Comparison of ENCODE assay signal across 9 cellular contexts in the genomic region with DNA sequence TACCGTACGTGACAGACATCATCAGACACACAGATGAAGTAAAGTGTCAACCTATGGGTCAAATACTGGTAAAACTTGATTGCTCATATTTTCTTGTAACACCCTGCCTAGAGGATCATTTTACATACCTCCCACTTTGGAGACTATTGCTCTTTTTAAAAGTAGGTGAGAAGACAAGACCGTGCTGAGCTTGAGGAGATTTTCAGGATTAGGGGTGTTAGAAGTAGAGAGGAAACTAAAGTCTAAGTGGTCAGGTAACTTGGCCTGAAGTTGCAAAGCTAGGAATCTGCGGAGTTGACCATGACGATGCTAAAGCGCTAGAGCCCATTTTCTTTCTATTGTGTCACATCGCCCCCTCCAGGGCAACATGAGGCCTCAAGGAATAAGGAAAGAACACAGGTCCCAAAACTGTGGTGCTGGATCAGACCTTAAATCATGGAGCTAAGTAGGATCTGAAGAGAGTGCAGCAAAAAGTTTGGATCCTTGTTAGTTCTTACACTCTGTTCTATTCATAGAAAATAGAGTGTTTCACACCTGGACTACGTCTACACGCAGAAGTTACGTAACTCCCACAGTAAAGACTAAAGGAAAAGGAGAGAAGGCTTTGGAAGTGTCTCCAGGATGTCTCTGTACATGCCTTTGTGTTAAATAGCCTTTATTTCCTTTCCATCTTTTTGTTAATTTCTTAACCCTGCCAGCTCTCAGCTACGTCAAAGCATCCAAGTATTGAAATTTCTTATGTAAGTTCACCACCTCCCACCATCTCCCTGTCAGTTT. TPM values are rescaled to one million over a fixed set of nuclear protein-coding genes. Genes with fewer than 3 reads are reported as not detected.
DNase-seq lines count a peak whose midpoint lies in the region; ATAC-seq and TF ChIP-seq lines count a peak whose summit lies in the region.
"Had no signal": no experiment of that assay in that cellular context is flagged by ENCODE, and none has a peak within 500 bp of the region (broad histone marks: within the 10 kb centered on the region; RNA-seq: fewer than 3 reads in every experiment).

No MANE protein-coding gene starts in this region.

- 82% methylated on average over 11 of the region's 11 CpGs for WGBS in GM23248 (ENCODE audit: low coverage in 1 of 2, low lambda C conversion rate in 2 of 2, missing lambda C conversion rate in 2 of 2), 2 experiments

- TF ChIP-seq CTCF in CD4-positive, alpha-beta T cell (IDR thresholded peaks at IDR 0.05): peak; percentile 26
- peak; percentile 88 for TF ChIP-seq CTCF in Panc1 (IDR thresholded peaks at IDR 0.05)
- peak; percentile 73 for TF ChIP-seq CTCF in lower lobe of right lung (IDR thresholded peaks at IDR 0.05)
- TF ChIP-seq CTCF in tibial artery (IDR thresholded peaks at IDR 0.05): peak; percentile 66 to 79

- DNase-seq in CD4-positive, alpha-beta T cell: peak in 2 of 10 experiments; percentile 7 to 8
- DNase-seq in GM23248 (peak; percentile 57), Panc1 (ENCODE audit: low read depth, low spot score) (peak; percentile 67), dermis microvascular lymphatic vessel endothelial cell (ENCODE audit: low read depth in 2 of 2) (peak; percentile 58 to 82), lower lobe of right lung (peak; percentile 57), tibial artery (peak; percentile 53 to 71), H4 (ENCODE audit: low spot score) (no peak)
- no peak for DNase-seq in activated CD8-positive, alpha-beta memory T cell treated with anti-CD3 and anti-CD28 coated beads, Interleukin-2, amount 50 U/mL, for 48 hours

- no peak overlapping the region for H2AFZ ChIP-seq in GM23248

- H3K9me2 ChIP-seq in GM23248 (ENCODE audit: insufficient read depth): no peaks in the 10 kb centered on the region

- no peak overlapping the region for H3K27ac Mint-ChIP-seq in CD4-positive, alpha-beta T cell
- H3K27ac Mint-ChIP-seq: T-cell had no signal

- no peaks in the 10 kb centered on the region for H3F3A ChIP-seq in GM23248 (ENCODE audit: insufficient read depth)

- H3K27ac ChIP-seq in CD4-positive, alpha-beta T cell (ENCODE audit: low read depth, low read length): no peak overlapping the region
- H3K27ac ChIP-seq in GM23248 (no peak overlapping the region), Panc1 (ENCODE audit: low read length) (peak overlapping the region; percentile 49), lower lobe of right lung (no peak overlapping the region), tibial artery (no peak overlapping the region)

- POLR2A ChIA-PET in CD4-positive, alpha-beta T cell (lab: Charles Lee): interaction anchor here (0.6 kb wide), 1 partner anchor 9 kb away, joined by 3 read pairs; no protein-coding TSS in a partner anchor
- POLR2A ChIA-PET in Panc1 (lab: Charles Lee): interaction anchor here (0.6 kb wide), 1 partner anchor 174 kb away, joined by 3 read pairs; no protein-coding TSS in a partner anchor

- H4K20me1 ChIP-seq in GM23248 (ENCODE audit: insufficient read depth): no peaks in the 10 kb centered on the region

- H3K36me3 Mint-ChIP-seq in CD4-positive, alpha-beta T cell (ENCODE audit: low read depth): peaks cover 3% of the 10 kb centered on the region

- no peaks in the 10 kb centered on the region for H3K9me3 Mint-ChIP-seq in CD4-positive, alpha-beta T cell
- H3K9me3 Mint-ChIP-seq: T-cell had no signal

- H3K4me1 Mint-ChIP-seq in CD4-positive, alpha-beta T cell (ENCODE audit: low read depth): peaks cover 32% of the 10 kb centered on the region

- no peak overlapping the region for H3K4me2 ChIP-seq in GM23248 (ENCODE audit: unreplicated experiment)

- H3K79me2 ChIP-seq in GM23248 (ENCODE audit: insufficient read depth): no peaks in the 10 kb centered on the region

- no peaks in the 10 kb centered on the region for H3K9me3 ChIP-seq in CD4-positive, alpha-beta T cell (ENCODE audit: control insufficient read depth, low read length)
- H3K9me3 ChIP-seq in GM23248 (ENCODE audit: low read depth) (no peaks in the 10 kb centered on the region), Panc1 (ENCODE audit: control insufficient read depth, insufficient read depth, low read depth, low read length) (no peaks in the 10 kb centered on the region), lower lobe of right lung (no peaks in the 10 kb centered on the region), tibial artery (no peaks in the 10 kb centered on the region)

- no peak for ATAC-seq in CD4-positive, alpha-beta T cell (ENCODE audit: poor library complexity)
- ATAC-seq in Panc1 (peak; percentile 97), lower lobe of right lung (peak; percentile 91 to 93)
- ATAC-seq: T-cell had no signal

- no TSS peak for BruUV-seq in Panc1 (replicated peaks; lab: Mats Ljungman, UMichigan)

- no peaks in the 10 kb centered on the region for H3K27me3 ChIP-seq in CD4-positive, alpha-beta T cell (ENCODE audit: control insufficient read depth, insufficient read depth, low read length)
- H3K27me3 ChIP-seq in GM23248 (replicated peaks; ENCODE audit: insufficient read depth) (no peaks in the 10 kb centered on the region), Panc1 (ENCODE audit: control insufficient read depth, insufficient read depth, low read length) (no peaks in the 10 kb centered on the region), lower lobe of right lung (ENCODE audit: low read depth) (no peaks in the 10 kb centered on the region), tibial artery (no peaks in the 10 kb centered on the region)

- H3K4me1 ChIP-seq in GM23248 (ENCODE audit: insufficient read depth) (no peaks in the 10 kb centered on the region), Panc1 (ENCODE audit: control insufficient read depth, insufficient read depth, low read length) (peaks cover 14% of the 10 kb centered on the region; the same call in 1 of the 2 replicates), lower lobe of right lung (peaks cover 7% of the 10 kb centered on the region), tibial artery (peaks cover 0 to 5% (median 1%) of the 10 kb centered on the region in 4 donors)

- H3K27me3 Mint-ChIP-seq in CD4-positive, alpha-beta T cell: no peaks in the 10 kb centered on the region
- H3K27me3 Mint-ChIP-seq: T-cell had no signal

- CTCF ChIA-PET in CD4-positive, alpha-beta T cell (lab: Charles Lee): interaction anchor here (1.2 kb wide), 1 partner anchor 58 kb away, joined by 3 read pairs; no protein-coding TSS in a partner anchor
- CTCF ChIA-PET in Panc1 (lab: Charles Lee): interaction anchor here (0.6 to 2.9 kb wide), 12 partner anchors 9 to 1737 kb away, joined by 3 to 40 read pairs (median 3); no protein-coding TSS in a partner anchor

- no peak overlapping the region for H3K4me3 ChIP-seq in GM23248
- no peak overlapping the region for H3K4me3 ChIP-seq in Panc1 (ENCODE audit: low read depth in 2 of 2, low read length in 2 of 2)
- H3K4me3 ChIP-seq in lower lobe of right lung: no peak overlapping the region
- no peak overlapping the region for H3K4me3 ChIP-seq in tibial artery

- no peaks in the 10 kb centered on the region for H3K36me3 ChIP-seq in GM23248 (ENCODE audit: low read depth)
- H3K36me3 ChIP-seq in Panc1 (ENCODE audit: control insufficient read depth, insufficient read depth, low read length): no peaks in the 10 kb centered on the region
- H3K36me3 ChIP-seq in lower lobe of right lung: no peaks in the 10 kb centered on the region
- H3K36me3 ChIP-seq in tibial artery: no peaks in the 10 kb centered on the region

- no peak overlapping the region for H3K9ac ChIP-seq in GM23248

- no peak overlapping the region for H3K4me3 Mint-ChIP-seq in CD4-positive, alpha-beta T cell

- in situ Hi-C loops in GM23248 (cut with MboI) (no loop called here), Panc1 (cut with HindIII; ENCODE audit: low pct_unique_long_range_greater_than_20kb, low sequenced_read_pairs) (no loop called here)

- intact Hi-C loops in CD4-positive, alpha-beta T cell (cut with DNase I, micrococcal nuclease): no loop called here
- intact Hi-C loops in Panc1 (cut with micrococcal nuclease; ENCODE audit: unreplicated experiment): loop anchor here (1.0 kb wide), 1 partner anchor 57 kb away; no protein-coding TSS in a partner anchor
- intact Hi-C loops in lower lobe of right lung (cut with DNase I): no loop called here
- intact Hi-C loops in tibial artery (cut with DNase I; ENCODE audit: low total_unique reads): loop anchor here (5.0 kb wide), 1 partner anchor 57 kb away; no protein-coding TSS in a partner anchor

RNA-seq across cellular contexts. Expression of a gene that starts 8.7 kb away (rescaled TPM):
- 10 to 100 TPM; 30.1 to 33.6 TPM for total RNA-seq in CD4-positive, alpha-beta T cell
- 1.1 and 1.4 TPM in 2 replicates for total RNA-seq in GM23248 (2014; rRNA removed; shearing (Covaris generic))
- 4.0 and 4.1 TPM in 2 replicates for polyA plus RNA-seq in GM23248 (2016; fragmentation: Nextera tagmentation; extraction: Ambion mirVana)
- total RNA-seq in Panc1 (2021; ENCODE audit: unreplicated experiment) (37.8 TPM), dermis microvascular lymphatic vessel endothelial cell (4.9 and 5.3 TPM in 2 replicates), lower lobe of right lung (32.9 TPM)
- polyA plus RNA-seq in Panc1 (2012; ENCODE audit: insufficient read length): 51.3 TPM
- 4.8 and 5.9 TPM in 2 replicates for total RNA-seq in H4 (2014; rRNA removed; shearing (Covaris generic))

Comparison
In these comparisons a context has a peak if more than half of its experiments do, and no peak if none do; other contexts are left out.
1. DNase-seq: peak in GM23248 (single experiment), Panc1 (single experiment), dermis microvascular lymphatic vessel endothelial cell (2 of 2), lower lobe of right lung (single experiment) and tibial artery (2 of 2); none in H4 (single experiment) and activated CD8-positive, alpha-beta memory T cell treated with anti-CD3 and anti-CD28 coated beads, Interleukin-2, amount 50 U/mL, for 48 hours (single experiment).
2. CTCF ChIP-seq: peak in every context shown above with its lines; median percentile 88 in Panc1; 73 in lower lobe of right lung; 72 in tibial artery; 26 in CD4-positive, alpha-beta T cell.
3. intact Hi-C loops: an anchor here in Panc1 (1.0 kb wide) and tibial artery (5.0 kb wide); none called in CD4-positive, alpha-beta T cell and lower lobe of right lung.